Comparison of ENCODE assay signal across 18 cellular contexts in the genomic region with DNA sequence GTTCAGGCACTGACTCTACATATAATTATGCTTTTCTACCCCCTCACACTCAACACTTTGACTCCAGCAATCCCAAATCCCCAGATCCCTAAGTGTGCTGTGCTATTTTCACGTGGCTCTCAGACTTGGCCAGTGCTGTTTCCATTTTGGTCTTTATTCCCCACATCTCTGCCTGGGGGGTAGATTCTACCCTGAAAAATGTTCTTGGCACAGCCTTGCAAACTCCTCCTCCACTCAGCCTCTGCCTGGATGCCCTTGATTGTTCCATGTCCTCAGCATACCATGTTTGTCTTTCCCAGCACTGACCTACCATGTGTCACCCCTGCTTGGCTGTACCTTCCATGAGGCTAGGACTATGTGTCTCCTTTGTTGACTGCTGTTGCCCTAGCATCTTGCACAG. TPM values are rescaled to one million over a fixed set of nuclear protein-coding genes. Genes with fewer than 3 reads are reported as not detected.
DNase-seq lines count a peak whose midpoint lies in the region; ATAC-seq, FAIRE-seq and TF ChIP-seq lines count a peak whose summit lies in the region.
"Had no signal": no experiment of that assay in that cellular context is flagged by ENCODE, and none has a peak within 500 bp of the region (broad histone marks: within the 10 kb centered on the region; RNA-seq: fewer than 3 reads in every experiment).

No MANE protein-coding gene starts in this region.

- H4K8ac ChIP-seq in H1 (ENCODE audit: extremely low read depth, insufficient read depth, low read length): no peak overlapping the region

- no peaks in the 10 kb centered on the region for H3K4me1 ChIP-seq in H1 (replicated peaks in 1 of 4; ENCODE audit: control insufficient read depth in 3 of 4, insufficient read depth in 4 of 4, low read length in 3 of 4)
- peaks cover 0 to 30% (median 20%) of the 10 kb centered on the region in 4 donors for H3K4me1 ChIP-seq in sigmoid colon
- H3K4me1 ChIP-seq: Caco-2, parathyroid adenoma had no signal

- no peak overlapping the region for H3K56ac ChIP-seq in H1 (replicated peaks; ENCODE audit: insufficient read length, low read depth, low read length)

- TF ChIP-seq CTCF in H1 (IDR thresholded peaks at IDR 0.05; ENCODE audit: control extremely low read depth in 1 of 3, insufficient read depth in 1 of 3, low read depth in 1 of 3, low read length in 3 of 3): no peak
- TF ChIP-seq CTCF in sigmoid colon (IDR thresholded peaks at IDR 0.05): no peak

- H3K9ac ChIP-seq in H1 (replicated peaks in 1 of 4; ENCODE audit: extremely low read depth in 1 of 4, low read depth in 3 of 4, low read length in 3 of 4): no peak overlapping the region; a peak in 1 of 7 replicates
- H3K9ac ChIP-seq: parathyroid adenoma had no signal

- H3K4me2 ChIP-seq in H1 (ENCODE audit: insufficient read depth in 1 of 2, low read depth in 2 of 2, low read length in 2 of 2): no peak overlapping the region

- H2AK5ac ChIP-seq in H1 (ENCODE audit: low read depth, low read length): 0 out of 2 replicates have a peak overlapping the region, but pooled peaks have one; percentile 20

- no peaks in the 10 kb centered on the region for H3K9me3 ChIP-seq in H1 (ENCODE audit: insufficient read depth in 2 of 2, low read depth in 1 of 2, low read length in 1 of 2)
- no peaks in the 10 kb centered on the region for H3K9me3 ChIP-seq in sigmoid colon
- H3K9me3 ChIP-seq: Caco-2 had no signal

- no peak for FAIRE-seq in H1 (lab: Jason Lieb, UNC)

- H3K14ac ChIP-seq in H1 (ENCODE audit: insufficient read length): no peak overlapping the region

- no peak overlapping the region for H3K27ac Mint-ChIP-seq in natural killer cell treated with Interleukin-12 subunit alpha and Interleukin-12 subunit beta and Interleukin-15 and Interleukin-18, amount 100 ng/mL, for 72 hours
- H3K27ac Mint-ChIP-seq: activated CD4-positive, alpha-beta T cell treated with anti-CD3 and anti-CD28 coated beads, Interleukin-2, amount 10 ng/mL, durations not matched to agents 7 days and 5 days; activated T-cell treated with anti-CD3 and anti-CD28 coated beads, Interleukin-2, amount 50 U/mL, for 24 hours had no signal

- H2BK12ac ChIP-seq in H1 (ENCODE audit: low read depth, low read length): no peak overlapping the region

- no peak overlapping the region for H3K4ac ChIP-seq in H1 (replicated peaks; ENCODE audit: insufficient read length, low read depth, low read length)

- no peak overlapping the region for H3K23ac ChIP-seq in H1 (ENCODE audit: insufficient read length)

- H3K27me3 ChIP-seq in H1 (replicated peaks in 1 of 4; ENCODE audit: control insufficient read depth in 3 of 4, extremely low read depth in 1 of 4, insufficient read depth in 3 of 4, low read length in 3 of 4) (no peaks in the 10 kb centered on the region), sigmoid colon (no peaks in the 10 kb centered on the region)

- H3K18ac ChIP-seq in H1 (ENCODE audit: extremely low read depth, low read length): no peak overlapping the region

- no peak overlapping the region for H2BK15ac ChIP-seq in H1 (ENCODE audit: low read length)

- no peak overlapping the region for H4K5ac ChIP-seq in H1 (ENCODE audit: insufficient read length, low read depth, low read length)

- CTCF ChIA-PET in H1 (lab: Charles Lee; ENCODE audit: partially characterized antibody): interaction anchor here (1.6 kb wide), 1 partner anchor 25 kb away, joined by 3 read pairs; no protein-coding TSS in a partner anchor

- H2AFZ ChIP-seq in H1 (ENCODE audit: low read length): no peak overlapping the region
- H2AFZ ChIP-seq: parathyroid adenoma had no signal

- no peak overlapping the region for H2BK20ac ChIP-seq in H1 (ENCODE audit: low read length)

- H3K9me3 Mint-ChIP-seq in natural killer cell treated with Interleukin-12 subunit alpha and Interleukin-12 subunit beta and Interleukin-15 and Interleukin-18, amount 100 ng/mL, for 72 hours: no peaks in the 10 kb centered on the region
- H3K9me3 Mint-ChIP-seq: activated CD4-positive, alpha-beta T cell treated with anti-CD3 and anti-CD28 coated beads, Interleukin-2, amount 10 ng/mL, durations not matched to agents 7 days and 5 days had no signal

- in situ Hi-C loops in G401 (cut with HindIII; ENCODE audit: low sequenced_read_pairs): no loop called here

- H3K4me1 Mint-ChIP-seq in natural killer cell treated with Interleukin-12 subunit alpha and Interleukin-12 subunit beta and Interleukin-15 and Interleukin-18, amount 100 ng/mL, for 72 hours (ENCODE audit: low read depth in 2 of 2): no peaks in the 10 kb centered on the region
- H3K4me1 Mint-ChIP-seq: activated CD4-positive, alpha-beta T cell treated with anti-CD3 and anti-CD28 coated beads, Interleukin-2, amount 10 ng/mL, durations not matched to agents 7 days and 5 days had no signal

- TF ChIP-seq POLR2A in H1 (IDR thresholded peaks at IDR 0.05; ENCODE audit: control extremely low read depth in 1 of 2, low read depth in 2 of 2, low read length in 2 of 2) (no peak), sigmoid colon (IDR thresholded peaks at IDR 0.05) (no peak)

- H2BK5ac ChIP-seq in H1 (ENCODE audit: low read depth, low read length): no peak overlapping the region

- no peaks in the 10 kb centered on the region for H3K23me2 ChIP-seq in H1 (ENCODE audit: low read depth, low read length)

- POLR2A ChIA-PET in H1 (lab: Charles Lee; ENCODE audit: partially characterized antibody): interaction anchor here (1.1 to 1.2 kb wide), 3 partner anchors 10 to 57 kb away, joined by 4 read pairs; no protein-coding TSS in a partner anchor

- H3K27ac ChIP-seq in H1 (ENCODE audit: low read depth, low read length) (no peak overlapping the region), sigmoid colon (peak overlapping the region in 3 of 4 donors; percentile 7 to 77 (median 39)), caudate nucleus (ENCODE audit: low read depth, low read length) (no peak overlapping the region)
- H3K27ac ChIP-seq: parathyroid adenoma had no signal

- no peaks in the 10 kb centered on the region for H3K27me3 Mint-ChIP-seq in natural killer cell treated with Interleukin-12 subunit alpha and Interleukin-12 subunit beta and Interleukin-15 and Interleukin-18, amount 100 ng/mL, for 72 hours
- H3K27me3 Mint-ChIP-seq: activated CD4-positive, alpha-beta T cell treated with anti-CD3 and anti-CD28 coated beads, Interleukin-2, amount 10 ng/mL, durations not matched to agents 7 days and 5 days; activated T-cell treated with anti-CD3 and anti-CD28 coated beads, Interleukin-2, amount 50 U/mL, for 24 hours had no signal

- no peak for TF ChIP-seq RAD21 in H1 (IDR thresholded peaks at IDR 0.05 in 1 of 2, conservative IDR thresholded peaks at IDR 0.05 in 1 of 2; ENCODE audit: low read depth in 2 of 2, low read length in 2 of 2)

- no peak overlapping the region for H4K91ac ChIP-seq in H1 (replicated peaks; ENCODE audit: insufficient read length, low read length)

- no peak overlapping the region for H2BK120ac ChIP-seq in H1 (replicated peaks; ENCODE audit: low read depth, low read length)

- ATAC-seq in HG02571 (IDR thresholded peaks at IDR 0.05; ENCODE audit: unreplicated experiment): no peak
- no peak for ATAC-seq in natural killer cell treated with Interleukin-12 subunit alpha and Interleukin-12 subunit beta and Interleukin-15 and Interleukin-18, amount 100 ng/mL, for 72 hours
- ATAC-seq: HCT116 had no signal

- 46% methylated on average over 1 of the region's 1 CpG; no CpG with 5 or more reads in 1 of the 2 experiments for WGBS in H1 (ENCODE audit: extremely low coverage in 1 of 2, insufficient coverage in 1 of 2, insufficient read length in 1 of 2, insufficient replicate concordance in 2 of 2, low coverage in 1 of 2, low lambda C conversion rate in 2 of 2, missing lambda C conversion rate in 1 of 2), 2 experiments
- 0% methylated on average over 1 of the region's 1 CpG for WGBS in sigmoid colon, 2 donors

- no peaks in the 10 kb centered on the region for H4K20me1 ChIP-seq in H1 (replicated peaks in 1 of 2; ENCODE audit: control insufficient read depth in 1 of 2, insufficient read depth in 2 of 2, low read length in 2 of 2)

- no peak overlapping the region for H3K4me3 Mint-ChIP-seq in natural killer cell treated with Interleukin-12 subunit alpha and Interleukin-12 subunit beta and Interleukin-15 and Interleukin-18, amount 100 ng/mL, for 72 hours
- H3K4me3 Mint-ChIP-seq: activated CD4-positive, alpha-beta T cell treated with anti-CD3 and anti-CD28 coated beads, Interleukin-2, amount 10 ng/mL, durations not matched to agents 7 days and 5 days; activated T-cell treated with anti-CD3 and anti-CD28 coated beads, Interleukin-2, amount 50 U/mL, for 24 hours had no signal

- no peaks in the 10 kb centered on the region for H3K79me1 ChIP-seq in H1 (ENCODE audit: low read depth, low read length)

- DNase-seq in G401 (ENCODE audit: low spot score) (peak; percentile 8), H1 (ENCODE audit: low read depth in 1 of 2, low spot score in 2 of 2) (no peak), iris pigment epithelial cell (ENCODE audit: low read depth) (peak; percentile 58), sigmoid colon (peak; percentile 73), germinal center (ENCODE audit: low spot score) (no peak), caudate nucleus (lab: John Stamatoyannopoulos, UW) (no peak)
- DNase-seq in natural killer cell treated with Interleukin-12 subunit alpha and Interleukin-12 subunit beta and Interleukin-15 and Interleukin-18, amount 100 ng/mL, for 72 hours (ENCODE audit: low spot score): no peak
- DNase-seq: activated CD4-positive, alpha-beta T cell treated with anti-CD3 and anti-CD28 coated beads, Interleukin-2, amount 10 ng/mL, durations not matched to agents 7 days and 5 days; activated T-cell treated with anti-CD3 and anti-CD28 coated beads, Interleukin-2, amount 50 U/mL, for 24 hours; Caco-2; GDM1; NCI-H1048; NCI-H2171; SHP77 treated with DMSO at 0.1 percent for 48 hours; stimulated activated CD4-positive, alpha-beta T cell treated with anti-CD3 and anti-CD28 coated beads, Interleukin-15, amount 100 ng/mL, for 24 hours had no signal

- H3K36me3 Mint-ChIP-seq in natural killer cell treated with Interleukin-12 subunit alpha and Interleukin-12 subunit beta and Interleukin-15 and Interleukin-18, amount 100 ng/mL, for 72 hours: no peaks in the 10 kb centered on the region

- TF ChIP-seq EP300 in H1 (IDR thresholded peaks at IDR 0.05; ENCODE audit: borderline replicate concordance in 1 of 2, low read depth in 2 of 2, low read length in 2 of 2) (no peak), sigmoid colon (IDR thresholded peaks at IDR 0.05) (peak in 1 of 4 donors; percentile 27)

- H3K36me3 ChIP-seq in H1 (ENCODE audit: control insufficient read depth in 2 of 4, insufficient read depth in 4 of 4, low read length in 3 of 4) (no peaks in the 10 kb centered on the region), sigmoid colon (peaks cover 0 to under 1% (median 0%) of the 10 kb centered on the region in 4 donors)

- H3K4me3 ChIP-seq in H1 (ENCODE audit: extremely low read depth in 1 of 4, insufficient read depth in 2 of 4, low read depth in 3 of 4, low read length in 4 of 4) (no peak overlapping the region), sigmoid colon (no peak overlapping the region)

- intact Hi-C loops in sigmoid colon (cut with DNase I): no loop called here

- H3K79me2 ChIP-seq in H1 (ENCODE audit: control insufficient read depth in 1 of 2, insufficient read depth in 2 of 2, low read length in 2 of 2): no peaks in the 10 kb centered on the region
- H3K79me2 ChIP-seq: parathyroid adenoma had no signal

RNA-seq across cellular contexts. Expression of a gene that starts 43.0 kb away (rescaled TPM):
- 8.7 and 29.9 TPM in 2 replicates for total RNA-seq in G401 (2014; rRNA removed; shearing (Covaris generic))
- 37.5 and 41.6 TPM in 2 replicates for total RNA-seq in H1 (2021; fragmentation: NEBNext Ultra II Directional; extraction: Animal tissue kit (Norgen Biotek cat#: 25700))
- polyA plus RNA-seq in H1 (2011; rRNA removed) (24.0 and 34.2 TPM in 2 replicates), sigmoid colon (10 to 100 TPM; 10.2 to 16.1 (median 10.2) TPM)
- polyA plus RNA-seq in H1 (2011; cell fraction: cytosol; rRNA removed): 28.3 TPM
- polyA plus RNA-seq in H1 (2011; cell fraction: nucleus; rRNA removed): 13.8 TPM
- polyA plus RNA-seq in H1 (2012, experiment 1 of 2): 32.8 to 43.8 TPM (median 36.6 TPM) in 4 replicates
- 47.9 TPM for polyA plus RNA-seq in H1 (2012, experiment 2 of 2)
- polyA plus RNA-seq in H1 (2013, experiment 1 of 2): 39.4 TPM
- polyA plus RNA-seq in H1 (2013, experiment 2 of 2): 40.1 TPM
- 25.0 and 27.2 TPM in 2 replicates for polyA minus RNA-seq in H1 (2011; rRNA and poly(A)+ RNA removed)
- 7.3 TPM for polyA minus RNA-seq in H1 (2011; cell fraction: cytosol; rRNA and poly(A)+ RNA removed)
- polyA minus RNA-seq in H1 (2011; cell fraction: nucleus; rRNA and poly(A)+ RNA removed): 15.8 TPM
- 1 to 10 TPM; 3.4 to 8.7 (median 5.6) TPM for total RNA-seq in sigmoid colon
- total RNA-seq in natural killer cell treated with Interleukin-12 subunit alpha and Interleukin-12 subunit beta and Interleukin-15 and Interleukin-18, amount 100 ng/mL, for 72 hours: 10 to 100 TPM; 17.4 to 22.8 TPM

Comparison
In these comparisons a context has a peak if more than half of its experiments do, and no peak if none do; other contexts are left out.
1. DNase-seq: peak in G401 (single experiment), iris pigment epithelial cell (single experiment) and sigmoid colon (single experiment); none in H1 (0 of 2), germinal center (single experiment), natural killer cell treated with Interleukin-12 subunit alpha and Interleukin-12 subunit beta and Interleukin-15 and Interleukin-18, amount 100 ng/mL, for 72 hours (single experiment) and caudate nucleus (0 of 61).
2. H3K27ac ChIP-seq: peak in sigmoid colon (3 of 4); none in H1 (single experiment) and caudate nucleus (single experiment).